ENCODE assay signal across 8 cellular contexts in the genomic region with DNA sequence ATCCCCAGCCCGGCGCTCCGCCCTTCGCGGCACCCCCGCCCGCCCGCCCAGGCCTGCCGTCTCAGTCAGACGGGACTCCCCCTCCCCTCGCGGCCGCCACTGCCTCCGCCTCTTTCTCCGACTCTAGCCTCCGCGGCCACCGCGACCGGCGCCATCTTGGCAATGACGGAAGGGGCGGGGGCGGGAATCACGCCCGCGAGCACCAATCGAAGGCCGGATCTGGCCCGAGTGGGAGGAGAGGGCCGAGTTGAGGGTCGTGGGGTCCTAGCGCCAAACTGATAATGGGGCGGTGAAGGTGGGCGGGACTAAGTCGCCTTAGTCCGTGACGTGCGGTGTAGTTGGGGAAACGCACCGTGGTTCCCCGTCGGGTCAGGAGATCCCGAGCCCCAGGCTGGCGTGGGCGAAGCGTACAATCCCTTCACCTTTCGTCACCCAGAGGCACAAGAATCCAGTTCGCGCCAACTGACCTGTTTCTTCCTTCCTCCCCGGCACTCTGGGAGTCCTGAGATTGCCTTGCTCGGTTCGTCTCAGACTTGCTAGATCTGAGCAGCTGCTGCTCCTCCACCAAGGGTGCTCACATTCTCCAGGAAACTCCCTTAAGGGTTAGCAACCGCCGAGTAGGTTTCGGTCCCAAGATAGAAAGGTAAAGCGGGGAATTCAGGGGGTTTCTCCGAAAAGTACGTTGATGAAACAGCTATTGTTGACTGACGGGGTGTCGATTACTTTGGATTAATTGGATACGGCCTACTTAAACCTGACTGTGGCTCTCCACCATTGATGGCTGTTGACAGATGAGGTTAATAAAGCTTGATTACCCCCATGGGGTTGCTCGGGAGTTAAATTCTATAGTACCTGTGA. TPM values are rescaled to one million over a fixed set of nuclear protein-coding genes. Genes with fewer than 3 reads are reported as not detected.
DNase-seq lines count a peak whose midpoint lies in the region; TF ChIP-seq lines count a peak whose summit lies in the region.

A gene (minus strand): TSS at position 164 of the 858 bp plus-strand sequence. CDS start 35,843 bp downstream, outside the sequence.

- H3K4me1 ChIP-seq in suprapubic skin, result peaks cover 38% of the 10 kb centered on the region

- under 1% methylated on average over 28 of the region's 63 CpGs for WGBS in suprapubic skin

- H3K4me3 Mint-ChIP-seq in HFFc6, result peak within 1 kb of the TSS; percentile 95

- H3K27ac ChIP-seq in SK-N-MC (peak within 1 kb of the TSS; percentile 47; the same call in 1 of the 2 replicates), suprapubic skin (peak within 1 kb of the TSS; percentile 99)

- peaks cover 2% of the 10 kb centered on the region; the same call in 1 of the 2 replicates for H3K27me3 Mint-ChIP-seq in HFFc6 (ENCODE audit: insufficient read depth)

- H3K9me3 Mint-ChIP-seq in HFFc6, result no peaks in the 10 kb centered on the region

- peak within 1 kb of the TSS; percentile 99 for H3K27ac Mint-ChIP-seq in HFFc6

- TF ChIP-seq POLR2A in NB4 (IDR thresholded peaks at IDR 0.05; ENCODE audit: extremely low read depth, insufficient read length), result peak; percentile 89
- TF ChIP-seq POLR2A in suprapubic skin (IDR thresholded peaks at IDR 0.05), result peak; percentile 12 to 81

- H3K9me3 ChIP-seq in SK-N-MC (ENCODE audit: low read depth, low read length), result no peaks in the 10 kb centered on the region
- H3K9me3 ChIP-seq in suprapubic skin, result no peaks in the 10 kb centered on the region

- H3K36me3 Mint-ChIP-seq in HFFc6 (ENCODE audit: low read depth), result no peaks in the 10 kb centered on the region

- H3K36me3 ChIP-seq in SK-N-MC (ENCODE audit: insufficient read depth, low read length) (no peaks in the 10 kb centered on the region), suprapubic skin (no peaks in the 10 kb centered on the region)

- no peak for TF ChIP-seq EP300 in suprapubic skin (IDR thresholded peaks at IDR 0.05)

- DNase-seq in GM04503 (ENCODE audit: low read depth) (peak; percentile 89), HFFc6 (peak; percentile 95), NB4 (ENCODE audit: low read depth) (peak; percentile 99), SK-N-MC (ENCODE audit: low read depth, low spot score) (peak; percentile 76), germinal center (ENCODE audit: low spot score) (peak; percentile 93), nucleus accumbens (lab: John Stamatoyannopoulos, UW) (peak; percentile 74 to 99 (median 96)), suprapubic skin (ENCODE audit: low spot score in 2 of 2) (peak; percentile 99)
- peak; percentile 98 for DNase-seq in activated naive CD4-positive, alpha-beta T cell treated with anti-CD3 and anti-CD28 coated beads, Interleukin-2, amount 50 U/mL, for 16 hours

- H3K4me1 Mint-ChIP-seq in HFFc6 (ENCODE audit: low read depth), result peaks cover 59% of the 10 kb centered on the region

- no peaks in the 10 kb centered on the region for H3K27me3 ChIP-seq in suprapubic skin

- H3K9ac ChIP-seq in SK-N-MC (ENCODE audit: insufficient read length), result peak within 1 kb of the TSS; percentile 76

- TF ChIP-seq CTCF in HFFc6 (IDR thresholded peaks at IDR 0.05) (no peak), NB4 (IDR thresholded peaks at IDR 0.05; ENCODE audit: low read depth, low read length) (no peak), suprapubic skin (IDR thresholded peaks at IDR 0.05) (no peak)

- peak within 1 kb of the TSS; percentile 89 for H3K4me3 ChIP-seq in NB4 (ENCODE audit: low read depth, low read length)
- H3K4me3 ChIP-seq in SK-N-MC, result peak within 1 kb of the TSS; percentile 81
- peak within 1 kb of the TSS; percentile 99 for H3K4me3 ChIP-seq in suprapubic skin

RNA-seq across cellular contexts. Expression of the gene that starts here (rescaled TPM):
- 10 to 100 TPM; 15.8 to 19.4 (median 17.1) TPM for total RNA-seq in HFFc6 (2021; fragmentation: NEBNext Ultra II Directional; extraction: Animal tissue kit (Norgen Biotek cat#: 25700))
- total RNA-seq in suprapubic skin, result 10 to 100 TPM; 12.2 to 42.1 (median 14.2) TPM

Comparison
In these comparisons a context has a peak if more than half of its experiments do, and no peak if none do; other contexts are left out.
1. Peak in every context shown above with its lines: DNase-seq, H3K4me3 ChIP-seq and H3K27ac ChIP-seq.